Comparison of ENCODE assay signal across 16 cellular contexts in the genomic region with DNA sequence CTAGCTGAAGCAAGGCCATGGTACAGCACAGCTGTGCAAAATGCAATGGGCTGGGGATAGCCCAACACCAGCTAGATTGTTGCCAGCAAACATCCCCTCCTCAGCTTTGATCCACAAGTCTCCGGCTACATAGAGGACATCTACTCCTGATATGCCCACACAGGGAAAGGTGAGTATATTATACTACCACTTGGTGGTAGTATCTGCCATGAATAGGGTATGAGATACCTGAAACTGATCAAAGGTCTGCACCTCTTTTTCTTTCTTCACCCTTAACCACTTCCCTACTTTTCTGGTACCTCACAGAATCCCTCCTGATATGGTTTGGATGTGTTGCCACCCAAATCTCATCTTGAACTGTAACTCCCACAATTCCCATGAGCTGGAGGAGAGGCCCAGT.
DNase-seq lines count a peak whose midpoint lies in the region; ATAC-seq and TF ChIP-seq lines count a peak whose summit lies in the region.
"Had no signal": no experiment of that assay in that cellular context is flagged by ENCODE, and none has a peak within 500 bp of the region (broad histone marks: within the 10 kb centered on the region; RNA-seq: fewer than 3 reads in every experiment).

No MANE protein-coding gene starts in this region.

- TF ChIP-seq CTCF in AG10803 (conservative IDR thresholded peaks at IDR 0.05; ENCODE audit: low read length) (peak; percentile 18), HFFc6 (IDR thresholded peaks at IDR 0.05) (peak; percentile 45; the same call in 1 of the 2 replicates), fibroblast of mammary gland (conservative IDR thresholded peaks at IDR 0.05; ENCODE audit: control insufficient read depth, insufficient read depth, low read depth, low read length) (peak; percentile 22), omental fat pad (IDR thresholded peaks at IDR 0.05) (no peak)

- no peak overlapping the region for H3K27ac ChIP-seq in CD8-positive, alpha-beta memory T cell (ENCODE audit: low read depth, low read length)
- H3K27ac ChIP-seq: SJCRH30 had no signal

- peaks cover 18% of the 10 kb centered on the region for H3K9me3 Mint-ChIP-seq in HFFc6
- H3K9me3 Mint-ChIP-seq in CD8-positive, alpha-beta memory T cell, result peaks cover 3 to 12% (median 8%) of the 10 kb centered on the region in 5 donors

- H3K4me3 ChIP-seq in AG10803 (ENCODE audit: low read length) (no peak overlapping the region), fibroblast of mammary gland (ENCODE audit: control insufficient read depth, low read depth, low read length) (no peak overlapping the region)
- H3K4me3 ChIP-seq in CD8-positive, alpha-beta memory T cell (ENCODE audit: low read length), result no peak overlapping the region
- H3K4me3 ChIP-seq: SJCRH30 had no signal

- DNase-seq in AG10803 (ENCODE audit: low read depth), result no peak
- no peak for DNase-seq in HFFc6
- DNase-seq in RPMI8226, result peak; percentile 22
- no peak for DNase-seq in fibroblast of mammary gland (ENCODE audit: low read depth)
- no peak for DNase-seq in glomerular visceral epithelial cell (ENCODE audit: extremely low spot score)
- DNase-seq in CD8-positive, alpha-beta memory T cell, result no peak
- DNase-seq in omental fat pad (ENCODE audit: low spot score), result no peak
- DNase-seq in NCI-H510A (lab: John Stamatoyannopoulos, UW), result no peak
- DNase-seq: activated CD4-positive, alpha-beta T cell treated with anti-CD3 and anti-CD28 coated beads for 36 hours; activated CD8-positive, alpha-beta memory T cell treated with anti-CD3 and anti-CD28 coated beads, Interleukin-2, amount 50 U/mL, for 48 hours; activated naive CD4-positive, alpha-beta T cell treated with anti-CD3 and anti-CD28 coated beads, Interleukin-2, amount 10 ng/mL, durations not matched to agents 7 days and 5 days; GF-D8; NCI-H1048; SJCRH30; stimulated activated CD4-positive, alpha-beta T cell treated with anti-CD3 and anti-CD28 coated beads, Interleukin-2, amount 100 ng/mL, for 48 hours had no signal

- H3K4me1 Mint-ChIP-seq in HFFc6 (ENCODE audit: low read depth), result no peaks in the 10 kb centered on the region
- no peaks in the 10 kb centered on the region for H3K4me1 Mint-ChIP-seq in CD8-positive, alpha-beta memory T cell
- H3K4me1 Mint-ChIP-seq: activated CD4-positive, alpha-beta T cell treated with anti-CD3 and anti-CD28 coated beads for 36 hours; activated naive CD4-positive, alpha-beta T cell treated with anti-CD3 and anti-CD28 coated beads, Interleukin-2, amount 10 ng/mL, durations not matched to agents 7 days and 5 days had no signal

- no peaks in the 10 kb centered on the region for H3K9me3 ChIP-seq in CD8-positive, alpha-beta memory T cell (ENCODE audit: low read length)
- H3K9me3 ChIP-seq: SJCRH30 had no signal

- H3K4me3 Mint-ChIP-seq in HFFc6, result no peak overlapping the region
- no peak overlapping the region for H3K4me3 Mint-ChIP-seq in CD8-positive, alpha-beta memory T cell
- H3K4me3 Mint-ChIP-seq: activated CD4-positive, alpha-beta T cell treated with anti-CD3 and anti-CD28 coated beads for 36 hours; activated naive CD4-positive, alpha-beta T cell treated with anti-CD3 and anti-CD28 coated beads, Interleukin-2, amount 10 ng/mL, durations not matched to agents 7 days and 5 days; T-helper 2 cell treated with Interferon-gamma antibody and Interleukin-4, amounts not matched to agents 5 μg/mL and 100 μg/mL, for 36 hours had no signal

- no peak for ATAC-seq in omental fat pad (ENCODE audit: low FRiP score)
- ATAC-seq: activated CD4-positive, alpha-beta T cell treated with anti-CD3 and anti-CD28 coated beads for 36 hours had no signal

- H3K27me3 ChIP-seq in CD8-positive, alpha-beta memory T cell (ENCODE audit: insufficient read depth, low read length, poor library complexity, severe bottlenecking), result no peaks in the 10 kb centered on the region
- H3K27me3 ChIP-seq: SJCRH30 had no signal

- POLR2A ChIA-PET in CD8-positive, alpha-beta memory T cell (lab: Charles Lee), result no interaction called here

- no peaks in the 10 kb centered on the region for H3K36me3 ChIP-seq in CD8-positive, alpha-beta memory T cell (ENCODE audit: insufficient read depth, low read length)
- H3K36me3 ChIP-seq: SJCRH30 had no signal

- H3K27ac Mint-ChIP-seq in HFFc6, result no peak overlapping the region
- no peak overlapping the region for H3K27ac Mint-ChIP-seq in CD8-positive, alpha-beta memory T cell
- H3K27ac Mint-ChIP-seq: activated CD4-positive, alpha-beta T cell treated with anti-CD3 and anti-CD28 coated beads for 36 hours; activated naive CD4-positive, alpha-beta T cell treated with anti-CD3 and anti-CD28 coated beads, Interleukin-2, amount 10 ng/mL, durations not matched to agents 7 days and 5 days; T-helper 2 cell treated with Interferon-gamma antibody and Interleukin-4, amounts not matched to agents 5 μg/mL and 100 μg/mL, for 36 hours had no signal

- H3K27me3 Mint-ChIP-seq in HFFc6 (ENCODE audit: insufficient read depth), result peaks cover 3% of the 10 kb centered on the region; the same call in 1 of the 2 replicates
- peaks cover 0 to 3% of the 10 kb centered on the region in 2 donors for H3K27me3 Mint-ChIP-seq in CD8-positive, alpha-beta memory T cell
- H3K27me3 Mint-ChIP-seq: activated CD4-positive, alpha-beta T cell treated with anti-CD3 and anti-CD28 coated beads for 36 hours; activated naive CD4-positive, alpha-beta T cell treated with anti-CD3 and anti-CD28 coated beads, Interleukin-2, amount 10 ng/mL, durations not matched to agents 7 days and 5 days had no signal

- H3K4me1 ChIP-seq in CD8-positive, alpha-beta memory T cell (ENCODE audit: insufficient read depth, low read length), result no peaks in the 10 kb centered on the region
- H3K4me1 ChIP-seq: SJCRH30 had no signal

- peaks cover 11% of the 10 kb centered on the region for H3K36me3 Mint-ChIP-seq in HFFc6 (ENCODE audit: low read depth)
- no peaks in the 10 kb centered on the region for H3K36me3 Mint-ChIP-seq in CD8-positive, alpha-beta memory T cell
- H3K36me3 Mint-ChIP-seq: activated naive CD4-positive, alpha-beta T cell treated with anti-CD3 and anti-CD28 coated beads, Interleukin-2, amount 10 ng/mL, durations not matched to agents 7 days and 5 days had no signal

- CTCF ChIA-PET in CD8-positive, alpha-beta memory T cell (lab: Charles Lee), result no interaction called here

Comparison
In these comparisons a context has a peak if more than half of its experiments do, and no peak if none do; other contexts are left out.
1. CTCF ChIP-seq: peak in AG10803 (single experiment), HFFc6 (single experiment) and fibroblast of mammary gland (single experiment); none in omental fat pad (0 of 3).